ENCODE assay signal across 14 cellular contexts in genomic region chr2:143132360-143132759, GRCh38. TPM values are rescaled to one million over a fixed set of nuclear protein-coding genes. Genes with fewer than 3 reads are reported as not detected.
DNase-seq lines count a peak whose midpoint lies in the region; ATAC-seq, FAIRE-seq and TF ChIP-seq lines count a peak whose summit lies in the region.
"Had no signal": no experiment of that assay in that cellular context is flagged by ENCODE, and none has a peak within 500 bp of the region (broad histone marks: within the 10 kb centered on the region; RNA-seq: fewer than 3 reads in every experiment).

No MANE protein-coding gene starts in this region.

- H4K5ac ChIP-seq in mesendoderm (ENCODE audit: low read length), result no peak overlapping the region

- H3K4ac ChIP-seq in mesendoderm (ENCODE audit: low read depth, low read length), result no peak overlapping the region

- H3K4me1 ChIP-seq in mesendoderm (ENCODE audit: control insufficient read depth, low read depth, low read length), result no peaks in the 10 kb centered on the region
- H3K4me1 ChIP-seq: HAP-1, stomach had no signal

- H3K27me3 ChIP-seq in mesendoderm (ENCODE audit: insufficient read depth, low read length, poor library complexity), result no peaks in the 10 kb centered on the region
- H3K27me3 ChIP-seq: stomach had no signal

- H3K9ac ChIP-seq in SK-N-MC (ENCODE audit: insufficient read length) (no peak overlapping the region), mesendoderm (ENCODE audit: low read length) (no peak overlapping the region)

- H3K79me1 ChIP-seq in mesendoderm (ENCODE audit: low read length), result no peaks in the 10 kb centered on the region

- no peak overlapping the region for H4K8ac ChIP-seq in mesendoderm (ENCODE audit: low read depth, low read length)

- no peak overlapping the region for H3K23ac ChIP-seq in mesendoderm (ENCODE audit: low read length)

- no peak overlapping the region for H2BK120ac ChIP-seq in mesendoderm (ENCODE audit: low read depth, low read length)

- ATAC-seq in HG02678 (IDR thresholded peaks at IDR 0.05; ENCODE audit: unreplicated experiment) (peak; percentile 26), HG03159 (IDR thresholded peaks at IDR 0.05; ENCODE audit: unreplicated experiment) (no peak)
- ATAC-seq: right cardiac atrium had no signal

- no peak overlapping the region for H3K4me3 ChIP-seq in SK-N-MC
- no peak overlapping the region for H3K4me3 ChIP-seq in mesendoderm (ENCODE audit: low read length)
- H3K4me3 ChIP-seq: HAP-1, stomach had no signal

- TF ChIP-seq CTCF in chondrocyte (IDR thresholded peaks at IDR 0.05), result no peak

- no peaks in the 10 kb centered on the region for H3K9me3 ChIP-seq in SK-N-MC (ENCODE audit: low read depth, low read length)
- H3K9me3 ChIP-seq: HAP-1, stomach had no signal

- peaks cover 17% of the 10 kb centered on the region for H3K27me3 Mint-ChIP-seq in chondrocyte (ENCODE audit: low read depth)

- no peak overlapping the region for H3K4me3 Mint-ChIP-seq in chondrocyte (ENCODE audit: unreplicated experiment)

- no CpG with 5 or more reads among the region's 3 CpGs for WGBS in mesendoderm (ENCODE audit: extremely low coverage, insufficient coverage, low lambda C conversion rate)

- H3K4me2 ChIP-seq in mesendoderm (ENCODE audit: low read length), result no peak overlapping the region

- H2AK5ac ChIP-seq in mesendoderm (ENCODE audit: low read length), result no peak overlapping the region

- no peak overlapping the region for H3K18ac ChIP-seq in mesendoderm (ENCODE audit: low read length)

- no peak overlapping the region for H3K27ac Mint-ChIP-seq in chondrocyte (ENCODE audit: unreplicated experiment)

- no peaks in the 10 kb centered on the region for H3K79me2 ChIP-seq in mesendoderm (ENCODE audit: control insufficient read depth, insufficient read depth, low read length)

- FAIRE-seq in GM12891 (lab: Jason Lieb, UNC) (peak; percentile 97), urothelium cell line (lab: Jason Lieb, UNC) (no peak)
- FAIRE-seq: endothelial cell of umbilical vein, kidney had no signal

- no peaks in the 10 kb centered on the region for H3K36me3 ChIP-seq in SK-N-MC (ENCODE audit: insufficient read depth, low read length)
- H3K36me3 ChIP-seq in mesendoderm (ENCODE audit: control insufficient read depth, insufficient read depth, low read length), result no peaks in the 10 kb centered on the region
- H3K36me3 ChIP-seq: HAP-1, stomach had no signal

- H3K4me1 Mint-ChIP-seq in chondrocyte (ENCODE audit: low read depth), result no peaks in the 10 kb centered on the region

- H3K56ac ChIP-seq in mesendoderm (ENCODE audit: low read length), result no peak overlapping the region

- no peaks in the 10 kb centered on the region for H3K36me3 Mint-ChIP-seq in chondrocyte (ENCODE audit: low read depth)

- no peak overlapping the region for H2BK15ac ChIP-seq in mesendoderm (replicated peaks; ENCODE audit: low read depth)

- no peaks in the 10 kb centered on the region for H3K9me3 Mint-ChIP-seq in chondrocyte (ENCODE audit: low read depth)

- no peak overlapping the region for H2BK5ac ChIP-seq in mesendoderm (ENCODE audit: low read length)

- TF ChIP-seq POLR2A in GM12891 (IDR thresholded peaks at IDR 0.05; ENCODE audit: low read depth, low read length), result no peak

- H3K27ac ChIP-seq in SK-N-MC (peak overlapping the region; percentile 71), mesendoderm (ENCODE audit: low read depth, low read length) (no peak overlapping the region)
- H3K27ac ChIP-seq: stomach had no signal

- no peak for DNase-seq in GM12891 (ENCODE audit: insufficient read length, low spot score)
- DNase-seq in SK-N-MC (ENCODE audit: low read depth, low spot score), result no peak
- DNase-seq in mesendoderm, result peak; percentile 18
- no peak for DNase-seq in globus pallidus (ENCODE audit: low spot score)
- no peak for DNase-seq in urothelium cell line (ENCODE audit: low spot score)
- no peak for DNase-seq in chondrocyte (ENCODE audit: low spot score)
- DNase-seq: kidney, right cardiac atrium, stomach had no signal

TF ChIP-seq in GM12891, 5 proteins besides CTCF, POLR2A, EP300 and RAD21:
- TF ChIP-seq POU2F2 (IDR thresholded peaks at IDR 0.05; ENCODE audit: low read depth, low read length) (no peak), SPI1 (IDR thresholded peaks at IDR 0.05; ENCODE audit: low read depth, low read length) (no peak), TAF1 (IDR thresholded peaks at IDR 0.05; ENCODE audit: low read depth, low read length) (no peak), PAX5 (IDR thresholded peaks at IDR 0.05; ENCODE audit: insufficient read depth, low read length, severe bottlenecking) (no peak), POLR2AphosphoS5 (IDR thresholded peaks at IDR 0.05; ENCODE audit: low read depth, low read length) (no peak)

RNA-seq across cellular contexts. Expression of gene ARHGAP15, which starts 3.1 kb away (rescaled TPM):
- 56.8 TPM for polyA plus RNA-seq in GM12891 (2012; ENCODE audit: low read depth, missing spikeins)
- not detected for polyA plus RNA-seq in mesendoderm (2013, experiment 1 of 2)
- not detected for polyA plus RNA-seq in mesendoderm (2013, experiment 2 of 2)
- total RNA-seq in chondrocyte, result 0.36 to 0.42 TPM in 2 of 3 replicates, not detected in the other
- total RNA-seq: endothelial cell of umbilical vein, MCF 10A had no signal
- polyA plus RNA-seq: endothelial cell of umbilical vein had no signal
